In the genomic region with DNA sequence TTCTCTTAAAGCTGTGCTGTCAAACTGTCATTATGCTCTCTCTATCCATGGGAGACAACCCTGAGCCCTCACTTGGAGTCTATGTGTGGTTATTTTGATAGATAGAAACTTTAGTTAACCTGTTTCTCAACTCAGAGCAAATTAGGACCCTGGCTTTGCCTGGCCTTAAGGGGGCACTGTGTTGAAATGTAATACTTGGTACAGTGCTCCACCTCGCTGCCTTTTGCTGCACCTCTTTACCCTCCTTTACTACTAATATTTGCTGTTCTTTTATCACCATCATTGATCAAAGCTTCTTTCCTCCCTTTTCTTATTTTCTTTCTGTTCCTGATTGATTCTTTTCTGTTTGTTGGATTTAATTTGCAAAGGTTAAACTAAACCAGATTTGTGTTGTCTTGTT, we compare ENCODE assay signal across 9 cellular contexts. TPM values are rescaled to one million over a fixed set of nuclear protein-coding genes. Genes with fewer than 3 reads are reported as not detected.
DNase-seq lines count a peak whose midpoint lies in the region; ATAC-seq and TF ChIP-seq lines count a peak whose summit lies in the region.
"Had no signal": no experiment of that assay in that cellular context is flagged by ENCODE, and none has a peak within 500 bp of the region (broad histone marks: within the 10 kb centered on the region; RNA-seq: fewer than 3 reads in every experiment).

No MANE protein-coding gene starts in this region.

- intact Hi-C loops in gastrocnemius medialis (cut with DNase I; ENCODE audit: low total_unique reads): no loop called here
- intact Hi-C loops in lower leg skin (cut with DNase I; ENCODE audit: low total_unique reads): no loop called here

- in situ Hi-C loops in gastrocnemius medialis (cut with MboI; ENCODE audit: low sequenced_read_pairs in 4 of 4): loop anchor here in 1 of 4 donors (25.0 kb wide), 1 partner anchor 195 kb away; no protein-coding TSS in a partner anchor

- WGBS in lower leg skin, 2 donors: 87% methylated on average over 1 of the region's 1 CpG

- H3K27ac ChIP-seq in gastrocnemius medialis: no peak overlapping the region

- ATAC-seq in HG03432 (IDR thresholded peaks at IDR 0.05; ENCODE audit: unreplicated experiment): peak; percentile 43
- no peak for ATAC-seq in gastrocnemius medialis

- DNase-seq in activated effector memory CD4-positive, alpha-beta T cell treated with anti-CD3 and anti-CD28 coated beads, Interleukin-2, amount 50 U/mL, for 16 hours: peak; percentile 63
- DNase-seq in activated effector memory CD4-positive, alpha-beta T cell treated with Interleukin-2 at 50 U/mL for 16 hours: no peak
- DNase-seq in choroid plexus epithelial cell (ENCODE audit: low read depth): no peak
- DNase-seq in gastrocnemius medialis: no peak
- DNase-seq in pons (ENCODE audit: low spot score): no peak
- no peak for DNase-seq in NCI-H1436 treated with DMSO at 0.1 percent for 48 hours (lab: John Stamatoyannopoulos, UW)
- DNase-seq in lower leg skin (ENCODE audit: low spot score in 2 of 2): no peak
- DNase-seq: substantia nigra had no signal

- no peaks in the 10 kb centered on the region for H3K9me3 ChIP-seq in gastrocnemius medialis

- no peaks in the 10 kb centered on the region for H3K36me3 ChIP-seq in gastrocnemius medialis

- H3K4me1 ChIP-seq in gastrocnemius medialis: peaks cover 52 to 55% of the 10 kb centered on the region in 2 donors

- H3K4me3 ChIP-seq in choroid plexus epithelial cell (ENCODE audit: low read depth, low read length) (no peak overlapping the region), gastrocnemius medialis (no peak overlapping the region), lower leg skin (ENCODE audit: low read depth, poor library complexity, severe bottlenecking) (no peak overlapping the region)

- no peaks in the 10 kb centered on the region for H3K27me3 ChIP-seq in gastrocnemius medialis

- TF ChIP-seq CTCF in choroid plexus epithelial cell (conservative IDR thresholded peaks at IDR 0.05; ENCODE audit: low read depth, low read length) (peak; percentile 58), gastrocnemius medialis (IDR thresholded peaks at IDR 0.05 in 4 of 5, conservative IDR thresholded peaks at IDR 0.05 in 1 of 5) (peak in 3 of 5 experiments; percentile 10 to 48 (median 22)), lower leg skin (IDR thresholded peaks at IDR 0.05) (no peak)

- TF ChIP-seq POLR2A in gastrocnemius medialis (IDR thresholded peaks at IDR 0.05): no peak
- no peak for TF ChIP-seq POLR2A in lower leg skin (IDR thresholded peaks at IDR 0.05)

RNA-seq across cellular contexts. Expression of a gene that starts 34.3 kb away (rescaled TPM):
- total RNA-seq in gastrocnemius medialis: 10 to 100 TPM; 62.4 to 99.3 (median 69.0) TPM
- total RNA-seq in lower leg skin: 10 to 100 TPM; 65.5 to 87.3 (median 76.2) TPM

Comparison
In these comparisons a context has a peak if more than half of its experiments do, and no peak if none do; other contexts are left out.
1. CTCF ChIP-seq: peak in choroid plexus epithelial cell (single experiment) and gastrocnemius medialis (3 of 5); none in lower leg skin (0 of 3).